8 cellular contexts compared by ENCODE assay signal in genomic region chr1:16236495-16237342, GRCh38. TPM values are rescaled to one million over a fixed set of nuclear protein-coding genes. Genes with fewer than 3 reads are reported as not detected.
DNase-seq lines count a peak whose midpoint lies in the region; TF ChIP-seq lines count a peak whose summit lies in the region.

Gene CPLANE2 (minus strand): TSS chr1:16237183. CDS start chr1:16236742, 441 bp downstream.

- no peaks in the 10 kb centered on the region for H3K9me3 ChIP-seq in neural progenitor cell (ENCODE audit: low read depth)

- H3K4me1 Mint-ChIP-seq in neural progenitor cell: peaks cover 24% of the 10 kb centered on the region

- peaks cover 10% of the 10 kb centered on the region for H3K4me1 ChIP-seq in neural progenitor cell

- H3K27me3 ChIP-seq in H7 (ENCODE audit: control insufficient read depth, insufficient read depth, low read length): peaks cover 5% of the 10 kb centered on the region
- peaks cover 7% of the 10 kb centered on the region for H3K27me3 ChIP-seq in neural progenitor cell

- H3K27ac ChIP-seq in neural progenitor cell: no peak within 1 kb of the TSS

- H3K9me3 Mint-ChIP-seq in neural progenitor cell: no peaks in the 10 kb centered on the region

- H4K20me1 ChIP-seq in neural progenitor cell (ENCODE audit: low read depth): no peaks in the 10 kb centered on the region

- H3K36me3 ChIP-seq in H7 (replicated peaks; ENCODE audit: control insufficient read depth, insufficient read depth, low read length): no peaks in the 10 kb centered on the region
- H3K36me3 ChIP-seq in neural progenitor cell: no peaks in the 10 kb centered on the region

- DNase-seq in EH (ENCODE audit: low read depth): peak; percentile 92
- DNase-seq in H7: peak; percentile 98
- DNase-seq in M059J (ENCODE audit: low read depth): peak; percentile 89
- DNase-seq in SHP77 (lab: John Stamatoyannopoulos, UW): peak; percentile 88 to 90
- peak; percentile 97 for DNase-seq in activated gamma-delta T cell (lab: John Stamatoyannopoulos, UW)
- DNase-seq in foreskin fibroblast: peak; percentile 92 to 98
- peak; percentile 97 for DNase-seq in neural progenitor cell (ENCODE audit: low spot score)
- peak; percentile 70 for DNase-seq in stromal cell of bone marrow (ENCODE audit: low read depth)

- H3K4me3 ChIP-seq in H7 (ENCODE audit: insufficient read depth, low read depth, low read length) (peak within 1 kb of the TSS; percentile 89), foreskin fibroblast (ENCODE audit: low read depth in 1 of 2, low read length in 2 of 2) (peak within 1 kb of the TSS; percentile 63 to 74), neural progenitor cell (peak within 1 kb of the TSS; percentile 62)

- H3F3A ChIP-seq in neural progenitor cell (ENCODE audit: low read depth): peaks cover 10% of the 10 kb centered on the region

- peak within 1 kb of the TSS; percentile 75 for H3K4me2 ChIP-seq in neural progenitor cell

- peak within 1 kb of the TSS; percentile 82 for H3K27ac Mint-ChIP-seq in neural progenitor cell

- peaks cover 1% of the 10 kb centered on the region for H3K36me3 Mint-ChIP-seq in neural progenitor cell

- no peaks in the 10 kb centered on the region for H3K79me2 ChIP-seq in neural progenitor cell (ENCODE audit: low read depth)

- H3K4me3 Mint-ChIP-seq in neural progenitor cell: peak within 1 kb of the TSS; percentile 86

- TF ChIP-seq CTCF in foreskin fibroblast (IDR thresholded peaks at IDR 0.05; ENCODE audit: low read depth, low read length) (no peak), neural progenitor cell (IDR thresholded peaks at IDR 0.05) (no peak)

- no peak within 1 kb of the TSS for H3K9ac ChIP-seq in neural progenitor cell

- H3K27me3 Mint-ChIP-seq in neural progenitor cell (ENCODE audit: insufficient read depth, low read depth): peaks cover 8% of the 10 kb centered on the region

- H2AFZ ChIP-seq in neural progenitor cell (replicated peaks): peak within 1 kb of the TSS; percentile 90

RNA-seq across cellular contexts. Expression of gene CPLANE2, which starts in this region (rescaled TPM):
- total RNA-seq in H7 (2014; rRNA removed; shearing (Covaris generic)): 6.4 and 9.1 TPM in 2 replicates
- total RNA-seq in M059J (2014; rRNA removed; shearing (Covaris generic)): 1.6 and 6.5 TPM in 2 replicates
- 3.0 and 11.4 TPM in 2 replicates for total RNA-seq in neural progenitor cell (ENCODE audit: low replicate concordance)
